Comparison of ENCODE assay signal across 8 cellular contexts in the genomic region with DNA sequence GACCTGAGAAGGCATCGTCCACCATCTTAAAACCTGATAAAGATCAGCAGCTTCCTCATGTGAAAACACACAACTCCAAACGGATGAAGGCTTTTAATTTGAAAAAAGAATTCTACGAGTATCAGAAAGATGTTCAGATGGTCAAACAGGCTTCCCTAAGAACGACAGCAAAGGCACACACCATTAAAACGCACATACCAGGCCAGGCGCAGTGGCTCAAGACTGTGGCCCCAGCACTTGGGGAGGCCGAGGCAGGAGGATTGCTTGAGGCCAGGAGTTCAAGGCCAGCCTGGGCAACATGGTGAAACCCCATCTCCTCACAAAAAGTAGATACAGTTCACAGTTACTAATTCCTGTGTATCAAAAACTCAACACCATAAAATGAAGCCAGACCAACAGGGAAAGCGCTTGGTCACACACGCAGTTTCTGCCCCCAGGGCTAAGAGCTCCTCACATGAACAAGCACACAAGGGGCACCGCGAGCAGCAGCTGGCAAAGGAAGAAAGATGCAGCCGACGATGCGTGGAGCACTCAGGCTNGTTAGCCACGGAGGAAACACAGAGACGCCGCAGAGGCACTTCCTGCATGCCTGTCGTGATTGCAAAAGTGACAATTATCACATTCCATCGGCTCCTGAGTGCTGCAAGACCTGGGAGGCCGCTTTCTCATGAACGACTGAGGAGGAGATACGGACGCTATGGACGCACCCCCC.
A peak's percentile ranks its signal among the peaks of the same experiment; 100 is the strongest.
DNase-seq lines count a peak whose midpoint lies in the region; ATAC-seq and TF ChIP-seq lines count a peak whose summit lies in the region.

No MANE protein-coding gene starts in this region.

- H3K36me3 Mint-ChIP-seq in GM23338 (ENCODE audit: low read depth), result peaks cover 3% of the 10 kb centered on the region; the same call in 2 of the 3 replicates

- peaks cover 10% of the 10 kb centered on the region for H3K27me3 Mint-ChIP-seq in GM23338 (ENCODE audit: insufficient read depth, low read depth, poor library complexity)

- no peaks in the 10 kb centered on the region for H3K9me2 ChIP-seq in GM23338 (ENCODE audit: insufficient read depth)

- ATAC-seq in GM23338 (no peak; the same call in 2 of the 3 replicates), body of pancreas (peak; percentile 60), GM19328 (IDR thresholded peaks at IDR 0.05; ENCODE audit: unreplicated experiment) (no peak), HG03457 (IDR thresholded peaks at IDR 0.05; ENCODE audit: unreplicated experiment) (no peak)

- DNase-seq in AG08395 (ENCODE audit: low spot score) (peak; percentile 38), GM23338 (ENCODE audit: low spot score) (peak; percentile 35), SK-MEL-5 (ENCODE audit: low read depth, low spot score) (peak; percentile 60), body of pancreas (peak in 1 of 4 donors; percentile 7), osteoblast (ENCODE audit: insufficient read length, low spot score, missing footprints) (no peak), amniotic stem cell (lab: John Stamatoyannopoulos, UW) (no peak)

- whole genome bisulfite sequencing in body of pancreas, 2 donors, result 23 to 24% methylated on average over 23 to 24 of the region's 24 CpGs

- H3K27ac ChIP-seq in GM23338 (ENCODE audit: low read depth) (no peak overlapping the region), body of pancreas (no peak overlapping the region), osteoblast (ENCODE audit: low read depth, low read length) (no peak overlapping the region)

- in situ Hi-C loops in SK-MEL-5 (cut with HindIII; ENCODE audit: low pct_unique_long_range_greater_than_20kb, low sequenced_read_pairs), result no loop called here

- no peak for TF ChIP-seq CTCF in GM23338 (conservative IDR thresholded peaks at IDR 0.05; ENCODE audit: low read depth in 2 of 2)
- no peak for TF ChIP-seq CTCF in body of pancreas (IDR thresholded peaks at IDR 0.05)
- no peak for TF ChIP-seq CTCF in osteoblast (IDR thresholded peaks at IDR 0.05; ENCODE audit: extremely low read depth, low read depth, low read length)

- H3K4me2 ChIP-seq in GM23338 (no peak overlapping the region), osteoblast (ENCODE audit: insufficient read depth, low read length) (peak overlapping the region; percentile 0)

- intact Hi-C loops in body of pancreas (cut with DNase I), result no loop called here

- H3K36me3 ChIP-seq in GM23338 (ENCODE audit: insufficient read depth) (no peaks in the 10 kb centered on the region), body of pancreas (replicated peaks in 1 of 2; ENCODE audit: insufficient read depth in 1 of 2, low read depth in 2 of 2) (no peaks in the 10 kb centered on the region), osteoblast (ENCODE audit: insufficient read depth, low read length) (no peaks in the 10 kb centered on the region)

- H3K4me1 Mint-ChIP-seq in GM23338, result no peaks in the 10 kb centered on the region

- H3K9me3 ChIP-seq in body of pancreas (no peaks in the 10 kb centered on the region), osteoblast (ENCODE audit: low read depth, low read length) (no peaks in the 10 kb centered on the region)

- H4K20me1 ChIP-seq in GM23338 (replicated peaks; ENCODE audit: insufficient read depth) (no peaks in the 10 kb centered on the region), osteoblast (ENCODE audit: insufficient read depth, low read length) (no peaks in the 10 kb centered on the region)

- H3K79me2 ChIP-seq in GM23338 (replicated peaks; ENCODE audit: insufficient read depth) (no peaks in the 10 kb centered on the region), osteoblast (ENCODE audit: insufficient read depth, low read length) (no peaks in the 10 kb centered on the region)

- H3K4me1 ChIP-seq in GM23338 (ENCODE audit: insufficient read depth), result no peaks in the 10 kb centered on the region
- H3K4me1 ChIP-seq in body of pancreas, result no peaks in the 10 kb centered on the region
- no peaks in the 10 kb centered on the region for H3K4me1 ChIP-seq in osteoblast (ENCODE audit: insufficient read depth, low read length)

- H3K9me3 Mint-ChIP-seq in GM23338, result peaks cover 12% of the 10 kb centered on the region

- 0 out of 2 replicates have a peak, but pooled peaks cover 3% of the 10 kb centered on the region for H3F3A ChIP-seq in GM23338 (replicated peaks; ENCODE audit: low read depth)

- H3K27me3 ChIP-seq in GM23338 (ENCODE audit: insufficient read depth) (no peaks in the 10 kb centered on the region), body of pancreas (peaks cover 0 to 10% of the 10 kb centered on the region in 2 donors), osteoblast (ENCODE audit: insufficient read depth, low read length) (peaks cover 5% of the 10 kb centered on the region)

- no peak for TF ChIP-seq POLR2A in body of pancreas (IDR thresholded peaks at IDR 0.05)

- H2AFZ ChIP-seq in GM23338 (no peak overlapping the region), osteoblast (ENCODE audit: low read length) (peak overlapping the region; percentile 68)

- no peak overlapping the region for H3K27ac Mint-ChIP-seq in GM23338

- no peak overlapping the region for H3K4me3 Mint-ChIP-seq in GM23338

- H3K4me3 ChIP-seq in GM23338 (no peak overlapping the region), body of pancreas (no peak overlapping the region), osteoblast (ENCODE audit: insufficient read depth, low read length) (no peak overlapping the region)

TF ChIP-seq in GM23338, 12 proteins besides CTCF, POLR2A, EP300 and RAD21:
- TF ChIP-seq STAT1 (IDR thresholded peaks at IDR 0.05; ENCODE audit: unreplicated experiment) (no peak), JUNB (IDR thresholded peaks at IDR 0.05; ENCODE audit: unreplicated experiment) (no peak)

Comparison
In these comparisons a context has a peak if more than half of its experiments do, and no peak if none do; other contexts are left out.
1. DNase-seq: peak in AG08395 (single experiment), GM23338 (single experiment) and SK-MEL-5 (single experiment); none in osteoblast (single experiment) and amniotic stem cell (single experiment).